ENCODE assay signal across 19 cellular contexts in genomic region chr10:30573714-30574422, GRCh38. TPM values are rescaled to one million over a fixed set of nuclear protein-coding genes. Genes with fewer than 3 reads are reported as not detected.
"Had no signal": no experiment of that assay in that cellular context is flagged by ENCODE, and none has a peak within 500 bp of the region (broad histone marks: within the 10 kb centered on the region; RNA-seq: fewer than 3 reads in every experiment).

No MANE protein-coding gene starts in this region.

- H3K4me1 ChIP-seq: pancreas, sigmoid colon had no signal

- FAIRE-seq: colon, frontal cortex, keratinocyte, pancreas had no signal

- DNase-seq: activated CD4-positive, alpha-beta T cell treated with anti-CD3 and anti-CD28 coated beads, Interleukin-2, amount 10 ng/mL, durations not matched to agents 7 days and 5 days; activated CD8-positive, alpha-beta memory T cell treated with anti-CD3 and anti-CD28 coated beads, Interleukin-2, amount 50 U/mL, for 4 hours; activated naive CD4-positive, alpha-beta T cell treated with anti-CD3 and anti-CD28 coated beads for 36 hours; activated T-cell treated with anti-CD3 and anti-CD28 coated beads, Interleukin-2, amount 50 U/mL, for 4 hours; anterior cingulate cortex; central memory CD4-positive, alpha-beta T cell; erythroblast; hypothalamus; pancreas; sigmoid colon; stimulated activated naive B cell treated with anti-CD40 and anti-IgM and Interleukin-4, amounts not matched to agents 10 μg/mL and 1 μg/mL and 100 μg/mL, for 72 hours; T-helper 1 cell; T-helper 9 cell had no signal

- H3K4me3 ChIP-seq: pancreas, sigmoid colon had no signal

- ATAC-seq: activated T-cell treated with anti-CD3 and anti-CD28 coated beads, Interleukin-2, amount 50 U/mL, for 4 hours; stimulated activated naive B cell treated with anti-CD40 and anti-IgM and Interleukin-4, amounts not matched to agents 10 μg/mL and 1 μg/mL and 100 μg/mL, for 72 hours had no signal

- H3K27me3 ChIP-seq: pancreas, sigmoid colon had no signal

- H3K9me3 ChIP-seq: pancreas, sigmoid colon had no signal

- H3K36me3 ChIP-seq: pancreas, sigmoid colon had no signal

- H3K27ac ChIP-seq: pancreas, sigmoid colon had no signal

RNA-seq across cellular contexts. Expression of gene LYZL2, which starts 55.7 kb away (rescaled TPM):
- total RNA-seq: activated CD4-positive, alpha-beta T cell treated with anti-CD3 and anti-CD28 coated beads, Interleukin-2, amount 10 ng/mL, durations not matched to agents 7 days and 5 days; activated naive CD4-positive, alpha-beta T cell treated with anti-CD3 and anti-CD28 coated beads for 36 hours; activated T-cell treated with anti-CD3 and anti-CD28 coated beads, Interleukin-2, amount 50 U/mL, for 4 hours; frontal cortex; mononuclear cell; pancreas; sigmoid colon; urinary bladder had no signal
- polyA plus RNA-seq: keratinocyte, pancreas, sigmoid colon, thymus, urinary bladder had no signal
